In genomic region chr10:2839081-2839725, GRCh38 we compare ENCODE assay signal across 10 cellular contexts.
DNase-seq lines count a peak whose midpoint lies in the region; ATAC-seq, FAIRE-seq and TF ChIP-seq lines count a peak whose summit lies in the region.
"Had no signal": no experiment of that assay in that cellular context is flagged by ENCODE, and none has a peak within 500 bp of the region (broad histone marks: within the 10 kb centered on the region; RNA-seq: fewer than 3 reads in every experiment).

No MANE protein-coding gene starts in this region.

- no peaks in the 10 kb centered on the region for H3K36me3 Mint-ChIP-seq in natural killer cell

- no peaks in the 10 kb centered on the region for H3K4me1 Mint-ChIP-seq in natural killer cell
- H3K4me1 Mint-ChIP-seq: activated B cell treated with CpG ODN at 0.5 μM for 24 hours had no signal

- intact Hi-C loops in natural killer cell (cut with micrococcal nuclease) = no loop called here

- no peak for FAIRE-seq in HTR-8/SVneo (lab: Jason Lieb, UNC)
- FAIRE-seq: A204.1 had no signal

- no peak overlapping the region for H3K27ac Mint-ChIP-seq in natural killer cell
- H3K27ac Mint-ChIP-seq: activated B cell treated with CpG ODN at 0.5 μM for 24 hours had no signal

- no peak for ATAC-seq in natural killer cell

- H3K9me3 Mint-ChIP-seq in natural killer cell = no peaks in the 10 kb centered on the region
- H3K9me3 Mint-ChIP-seq: activated B cell treated with CpG ODN at 0.5 μM for 24 hours had no signal

- DNase-seq in DMS 273 (lab: John Stamatoyannopoulos, UW; ENCODE audit: unreplicated experiment) (peak; percentile 38), DMS 273 treated with DMSO at 0.1 percent for 48 hours (lab: John Stamatoyannopoulos, UW) (no peak), HTR-8/SVneo (ENCODE audit: insufficient read length, low spot score) (peak; percentile 9), SW480 (ENCODE audit: low spot score) (peak; percentile 1), epithelial cell of proximal tubule (ENCODE audit: low read depth) (peak; percentile 1), pons (ENCODE audit: low spot score) (peak; percentile 24), natural killer cell (no peak), putamen (ENCODE audit: low spot score) (no peak)
- DNase-seq: activated B cell treated with CpG ODN at 0.5 μM for 24 hours had no signal

- peak; percentile 85 for TF ChIP-seq CTCF in epithelial cell of proximal tubule (conservative IDR thresholded peaks at IDR 0.05; ENCODE audit: low read depth, low read length)
- no peak for TF ChIP-seq CTCF in natural killer cell (IDR thresholded peaks at IDR 0.05)

- peaks cover 20 to 21% of the 10 kb centered on the region in 2 donors for H3K27me3 Mint-ChIP-seq in natural killer cell (ENCODE audit: low read depth in 2 of 2)

- no peak overlapping the region for H3K4me3 Mint-ChIP-seq in natural killer cell
- H3K4me3 Mint-ChIP-seq: activated B cell treated with CpG ODN at 0.5 μM for 24 hours had no signal

- no peak overlapping the region for H3K4me3 ChIP-seq in epithelial cell of proximal tubule (ENCODE audit: low read depth, low read length)

Comparison
In these comparisons a context has a peak if more than half of its experiments do, and no peak if none do; other contexts are left out.
1. DNase-seq: peak in DMS 273 (single experiment), HTR-8/SVneo (single experiment), SW480 (single experiment), epithelial cell of proximal tubule (single experiment) and pons (single experiment); none in DMS 273 treated with DMSO at 0.1 percent for 48 hours (single experiment), natural killer cell (single experiment) and putamen (single experiment).